ENCODE assay signal across 8 cellular contexts in the genomic region with DNA sequence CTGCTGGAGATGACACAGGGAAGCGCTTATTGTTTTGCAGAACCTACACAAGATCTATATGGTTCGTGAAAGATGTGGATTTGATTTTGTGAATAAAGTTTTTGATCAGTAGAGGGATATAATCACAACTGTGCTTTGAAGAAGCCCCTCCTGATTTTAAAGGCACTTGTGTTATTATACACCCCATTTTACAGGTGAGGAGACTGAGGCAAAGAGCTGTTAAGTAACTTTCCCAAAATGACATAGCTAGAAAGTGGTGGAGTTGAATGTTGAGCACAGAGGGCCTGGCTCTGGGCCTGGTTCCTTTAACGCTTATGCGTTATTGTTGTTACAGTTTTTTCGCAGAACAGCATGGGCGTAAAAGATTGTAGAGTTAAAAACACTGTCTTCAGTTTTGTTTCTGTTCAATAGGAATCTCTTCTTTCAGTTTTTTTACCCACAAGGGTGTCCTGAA. TPM values are rescaled to one million over a fixed set of nuclear protein-coding genes. Genes with fewer than 3 reads are reported as not detected.
DNase-seq lines count a peak whose midpoint lies in the region; ATAC-seq, FAIRE-seq and TF ChIP-seq lines count a peak whose summit lies in the region.

No MANE protein-coding gene starts in this region.

- TF ChIP-seq RAD21 in GM12878 (IDR thresholded peaks at IDR 0.05; ENCODE audit: insufficient read depth, low read depth, low read length) = no peak

- POLR2A ChIA-PET in GM12878 (lab: Charles Lee) = interaction anchor here (1.0 to 2.2 kb wide), 4 partner anchors 9 to 33 kb away, joined by 3 to 10 read pairs (median 6); no protein-coding TSS in a partner anchor

- H3K9me3 ChIP-seq in cardiac muscle cell (ENCODE audit: low read depth) (no peaks in the 10 kb centered on the region), GM12878 (replicated peaks; ENCODE audit: control insufficient read depth, insufficient read depth, low read length) (no peaks in the 10 kb centered on the region), lung (ENCODE audit: control insufficient read depth in 2 of 2, insufficient read depth in 1 of 2, low read length in 1 of 2) (no peaks in the 10 kb centered on the region), upper lobe of right lung (no peaks in the 10 kb centered on the region)

- no peak for TF ChIP-seq POLR2A in GM12878 (IDR thresholded peaks at IDR 0.05; ENCODE audit: low read depth, low read length)

- no peaks in the 10 kb centered on the region for H3K27me3 ChIP-seq in cardiac muscle cell
- H3K27me3 ChIP-seq in GM12878 (replicated peaks in 1 of 2; ENCODE audit: control insufficient read depth in 2 of 2, insufficient read depth in 2 of 2, low read length in 1 of 2) = no peaks in the 10 kb centered on the region
- H3K27me3 ChIP-seq in lung (ENCODE audit: control insufficient read depth, insufficient read depth) = no peaks in the 10 kb centered on the region
- no peaks in the 10 kb centered on the region for H3K27me3 ChIP-seq in upper lobe of right lung

- no peak for ATAC-seq in left cardiac atrium
- ATAC-seq in GM12878 = no peak
- ATAC-seq in lung (ENCODE audit: insufficient read depth, low FRiP score) = no peak
- ATAC-seq in upper lobe of right lung = no peak

- no TSS peak for BruUV-seq in GM12878 (replicated peaks; lab: Mats Ljungman, UMichigan)

- TF ChIP-seq EP300 in GM12878 (IDR thresholded peaks at IDR 0.05; ENCODE audit: borderline replicate concordance in 1 of 2, control insufficient read depth in 1 of 2, low read depth in 2 of 2, low read length in 2 of 2) = no peak

- no peaks in the 10 kb centered on the region for H4K20me1 ChIP-seq in GM12878 (ENCODE audit: control insufficient read depth, insufficient read depth)

- no peak overlapping the region for H2AFZ ChIP-seq in GM12878 (ENCODE audit: control insufficient read depth, low read depth, low read length)

- peaks cover 49% of the 10 kb centered on the region for H3K79me2 ChIP-seq in GM12878 (ENCODE audit: control insufficient read depth, insufficient read depth, low read length)

- in situ Hi-C loops in GM12878 (cut with MboI) = no loop called here

- H3K27ac ChIP-seq in cardiac muscle cell (peak overlapping the region; percentile 98), GM12878 (ENCODE audit: control insufficient read depth, insufficient read depth) (peak overlapping the region; percentile 85), lung (ENCODE audit: low read depth in 1 of 2, low read length in 1 of 2) (peak overlapping the region; percentile 97 to 99), upper lobe of right lung (peak overlapping the region; percentile 95)

- RAD21 ChIA-PET in GM12878 (lab: Charles Lee; ENCODE audit: unreplicated experiment) = interaction anchor here (0.5 to 4.8 kb wide), 4 partner anchors 8 to 717 kb away, joined by 3 to 103 read pairs (median 15); no protein-coding TSS in a partner anchor

- CTCF ChIA-PET in GM12878 (lab: Yijun Ruan, JAX) = interaction anchor here (1.2 to 5.6 kb wide), 3 partner anchors 9 to 31 kb away, joined by 3 to 112 read pairs (median 7); no protein-coding TSS in a partner anchor

- H3K4me3 ChIP-seq in cardiac muscle cell = peak overlapping the region; percentile 68
- H3K4me3 ChIP-seq in GM12878 = peak overlapping the region; percentile 76
- peak overlapping the region; percentile 67 for H3K4me3 ChIP-seq in lung
- peak overlapping the region; percentile 73 for H3K4me3 ChIP-seq in upper lobe of right lung

- H3K9ac ChIP-seq in GM12878 (ENCODE audit: control insufficient read depth, insufficient read depth, low read length) = peak overlapping the region; percentile 89

- SMC1A ChIA-PET in GM12878 (lab: Charles Lee; ENCODE audit: uncharacterized antibody, unreplicated experiment) = interaction anchor here (1.0 to 7.3 kb wide), 3 partner anchors 10 to 50 kb away, joined by 3 to 111 read pairs (median 15); no protein-coding TSS in a partner anchor

- H3K36me3 ChIP-seq in cardiac muscle cell (no peaks in the 10 kb centered on the region), GM12878 (ENCODE audit: control insufficient read depth in 2 of 2, insufficient read depth in 2 of 2, low read length in 1 of 2) (no peaks in the 10 kb centered on the region), lung (ENCODE audit: control insufficient read depth in 2 of 2, insufficient read depth in 2 of 2, low read length in 2 of 2) (no peaks in the 10 kb centered on the region), upper lobe of right lung (no peaks in the 10 kb centered on the region)

- intact Hi-C loops in left cardiac atrium (cut with DNase I) (loop anchor here in 1 of 2 donors (10.0 kb wide), 1 partner anchor 234 kb away; a partner anchor contains a TSS), GM12878 (cut with micrococcal nuclease; ENCODE audit: unreplicated experiment) (no loop called here), upper lobe of right lung (cut with DNase I) (no loop called here)

- TF ChIP-seq CTCF in cardiac muscle cell (IDR thresholded peaks at IDR 0.05; ENCODE audit: low read depth, low read length) (no peak), GM12878 (IDR thresholded peaks at IDR 0.05 in 2 of 3, conservative IDR thresholded peaks at IDR 0.05 in 1 of 3; ENCODE audit: control insufficient read depth in 2 of 3, extremely low read depth in 1 of 3, insufficient read depth in 1 of 3, low read depth in 3 of 3, low read length in 3 of 3) (no peak), lung (IDR thresholded peaks at IDR 0.05; ENCODE audit: control extremely low read depth, extremely low read depth) (no peak), upper lobe of right lung (IDR thresholded peaks at IDR 0.05) (no peak)

- H3K4me1 ChIP-seq in cardiac muscle cell (ENCODE audit: low read depth) (peaks cover 28% of the 10 kb centered on the region), GM12878 (ENCODE audit: control insufficient read depth, insufficient read depth, low read length) (peaks cover 18% of the 10 kb centered on the region), lung (ENCODE audit: control insufficient read depth in 2 of 2, insufficient read depth in 2 of 2, low read length in 2 of 2) (peaks cover 0 to 15% of the 10 kb centered on the region in 2 donors), upper lobe of right lung (peaks cover 11% of the 10 kb centered on the region)

- DNase-seq in cardiac muscle cell (ENCODE audit: low read depth in 1 of 2, low spot score in 1 of 2) = no peak
- DNase-seq in left cardiac atrium = no peak
- DNase-seq in GM12878 (ENCODE audit: low read depth, low spot score) = no peak
- no peak for DNase-seq in lung (ENCODE audit: low spot score)
- no peak for DNase-seq in upper lobe of right lung
- no peak for DNase-seq in activated effector memory CD4-positive, alpha-beta T cell treated with anti-CD3 and anti-CD28 coated beads, Interleukin-2, amount 50 U/mL, for 16 hours
- DNase-seq in NCI-H2107 (lab: John Stamatoyannopoulos, UW) = no peak
- DNase-seq in NOMO-1 treated with DMSO at 0.1 percent for 48 hours (lab: John Stamatoyannopoulos, UW; ENCODE audit: unreplicated experiment) = no peak

- FAIRE-seq in GM12878 (lab: Jason Lieb, UNC) = no peak

- WGBS in GM12878 (ENCODE audit: insufficient coverage, insufficient replicate concordance, low lambda C conversion rate, missing lambda C conversion rate) = 67% methylated on average over 6 of the region's 6 CpGs
- WGBS in lung, 2 donors = 41 to 63% methylated on average over 6 of the region's 6 CpGs

- H3K4me2 ChIP-seq in GM12878 (ENCODE audit: control insufficient read depth, insufficient read depth) = peak overlapping the region; percentile 84

RNA-seq across cellular contexts. Expression of a gene that starts 1.4 kb away (rescaled TPM):
- total RNA-seq in cardiac muscle cell (20.1 and 29.5 TPM in 2 replicates), left cardiac atrium (10 to 100 TPM; 34.5 to 45.4 TPM), GM12878 (2014; rRNA removed) (16.5 and 21.0 TPM in 2 replicates), GM12878 (2014; rRNA removed; fragmentation: Illumina TruSeq; extraction: Trizol) (27.9 and 29.6 TPM in 2 replicates), GM12878 (2021) (24.3 and 24.9 TPM in 2 replicates), lung (10 to 100 TPM; 25.4 to 56.7 TPM), upper lobe of right lung (25.6 TPM)
- polyA plus RNA-seq in cardiac muscle cell (20.8 and 24.5 TPM in 2 replicates), GM12878 (2011; rRNA removed) (19.6 and 34.9 TPM in 2 replicates), GM12878 (2014; fragmentation: Illumina TruSeq; extraction: Trizol) (22.7 and 25.2 TPM in 2 replicates), GM12878 (2014; fragmentation: Nextera tagmentation; extraction: Ambion mirVana) (1 to 10 TPM; 8.4 to 9.5 TPM), GM12878 (2014; rRNA removed) (12.2 and 15.0 TPM in 2 replicates), GM12878 (2016; fragmentation: Nextera tagmentation; extraction: Ambion mirVana) (10 to 100 TPM; 10.5 to 12.0 TPM), lung (10 to 100 TPM in 1 of 2 donors, 1 to 10 TPM in 1; 6.5 to 13.4 TPM)
- total RNA-seq in GM12878 (2013; cell fraction: nucleolus; rRNA removed) = 81.3 and 84.6 TPM in 2 replicates
- 5.7 TPM for polyA plus RNA-seq in GM12878 (2011; ENCODE audit: low read depth)
- 5.0 and 5.3 TPM in 2 replicates for polyA plus RNA-seq in GM12878 (2011; cell fraction: cytosol; rRNA removed)
- polyA plus RNA-seq in GM12878 (2011; cell fraction: nucleus; rRNA removed) = 11.5 and 12.5 TPM in 2 replicates
- polyA plus RNA-seq in GM12878 (2012) = 9.8 and 12.6 TPM in 2 replicates
- 30.8 and 40.7 TPM in 2 replicates for polyA minus RNA-seq in GM12878 (2011; rRNA and poly(A)+ RNA removed)
- 11.5 and 16.9 TPM in 2 replicates for polyA minus RNA-seq in GM12878 (2011; cell fraction: cytosol; rRNA and poly(A)+ RNA removed)
- 31.4 and 43.9 TPM in 2 replicates for polyA minus RNA-seq in GM12878 (2011; cell fraction: nucleus; rRNA and poly(A)+ RNA removed)
